In genomic region chr3:31732548-31732947, GRCh38 we compare ENCODE assay signal across 18 cellular contexts.
A peak's percentile ranks its signal among the peaks of the same experiment; 100 is the strongest.
DNase-seq lines count a peak whose midpoint lies in the region; ATAC-seq and TF ChIP-seq lines count a peak whose summit lies in the region.
"Had no signal": no experiment of that assay in that cellular context is flagged by ENCODE, and none has a peak within 500 bp of the region (broad histone marks: within the 10 kb centered on the region; RNA-seq: fewer than 3 reads in every experiment).

No MANE protein-coding gene starts in this region.

- H3K36me3 Mint-ChIP-seq in stimulated activated memory B cell treated with anti-CD40 and anti-IgM and Interleukin-4, amounts not matched to agents 10 μg/mL and 1 μg/mL and 100 μg/mL, for 72 hours = peaks cover 55% of the 10 kb centered on the region
- no peaks in the 10 kb centered on the region for H3K36me3 Mint-ChIP-seq in glutamatergic neuron (ENCODE audit: unreplicated experiment)
- H3K36me3 Mint-ChIP-seq: CD4-positive, alpha-beta memory T cell had no signal

- H3K9me3 Mint-ChIP-seq in stimulated activated memory B cell treated with anti-CD40 and anti-IgM and Interleukin-4, amounts not matched to agents 10 μg/mL and 1 μg/mL and 100 μg/mL, for 72 hours = no peaks in the 10 kb centered on the region
- H3K9me3 Mint-ChIP-seq in glutamatergic neuron (ENCODE audit: unreplicated experiment) = no peaks in the 10 kb centered on the region
- H3K9me3 Mint-ChIP-seq: activated naive CD4-positive, alpha-beta T cell treated with anti-CD3 and anti-CD28 coated beads for 36 hours; activated T-cell treated with anti-CD3 and anti-CD28 coated beads, Interleukin-2, amount 50 U/mL, for 72 hours; neural crest cell; stimulated activated naive B cell treated with anti-CD40 and anti-IgM and Interleukin-4, amounts not matched to agents 10 μg/mL and 1 μg/mL and 100 μg/mL, for 72 hours had no signal

- H3K27me3 Mint-ChIP-seq in stimulated activated memory B cell treated with anti-CD40 and anti-IgM and Interleukin-4, amounts not matched to agents 10 μg/mL and 1 μg/mL and 100 μg/mL, for 72 hours = no peaks in the 10 kb centered on the region
- peaks cover 2% of the 10 kb centered on the region for H3K27me3 Mint-ChIP-seq in glutamatergic neuron (ENCODE audit: unreplicated experiment)
- H3K27me3 Mint-ChIP-seq: progenitor cell of endocrine pancreas; stimulated activated naive B cell treated with anti-CD40 and anti-IgM and Interleukin-4, amounts not matched to agents 10 μg/mL and 1 μg/mL and 100 μg/mL, for 72 hours had no signal

- TF ChIP-seq CTCF in glutamatergic neuron (IDR thresholded peaks at IDR 0.05; ENCODE audit: partially characterized antibody, unreplicated experiment) = no peak

- DNase-seq in NCI-H510A treated with DMSO at 0.1 percent for 48 hours (lab: John Stamatoyannopoulos, UW) (peak; percentile 1), NCI-H510A (lab: John Stamatoyannopoulos, UW) (no peak), NCI-H2107 treated with DMSO at 0.1 percent for 48 hours (lab: John Stamatoyannopoulos, UW; ENCODE audit: unreplicated experiment) (peak; percentile 22), cerebellum (ENCODE audit: low spot score) (peak; percentile 84), glutamatergic neuron (no peak), DMS153 treated with DMSO at 0.1 percent for 48 hours (lab: John Stamatoyannopoulos, UW; ENCODE audit: unreplicated experiment) (no peak)
- DNase-seq: activated CD4-positive, alpha-beta T cell treated with anti-CD3 and anti-CD28 coated beads for 1 hour; activated naive CD4-positive, alpha-beta T cell treated with anti-CD3 and anti-CD28 coated beads for 36 hours; activated T-cell treated with anti-CD3 and anti-CD28 coated beads, Interleukin-2, amount 50 U/mL, for 72 hours; CD4-positive, alpha-beta memory T cell; DMS153; NCI-H524 treated with DMSO at 0.1 percent for 48 hours; stimulated activated CD4-positive, alpha-beta T cell treated with anti-CD3 and anti-CD28 coated beads, Interleukin-1b, Interleukin-23, amount 100 ng/mL, for 48 hours; stimulated activated naive B cell treated with anti-CD40 and anti-IgM and Interleukin-4, amounts not matched to agents 10 μg/mL and 1 μg/mL and 100 μg/mL, for 72 hours had no signal

- H3K4me3 Mint-ChIP-seq in stimulated activated memory B cell treated with anti-CD40 and anti-IgM and Interleukin-4, amounts not matched to agents 10 μg/mL and 1 μg/mL and 100 μg/mL, for 72 hours = no peak overlapping the region
- H3K4me3 Mint-ChIP-seq in glutamatergic neuron (ENCODE audit: unreplicated experiment) = no peak overlapping the region
- H3K4me3 Mint-ChIP-seq: activated naive CD4-positive, alpha-beta T cell treated with anti-CD3 and anti-CD28 coated beads for 36 hours; activated T-cell treated with anti-CD3 and anti-CD28 coated beads, Interleukin-2, amount 50 U/mL, for 72 hours; CD4-positive, alpha-beta memory T cell; neural crest cell; stimulated activated naive B cell treated with anti-CD40 and anti-IgM and Interleukin-4, amounts not matched to agents 10 μg/mL and 1 μg/mL and 100 μg/mL, for 72 hours had no signal

- ATAC-seq in stimulated activated memory B cell treated with anti-CD40 and anti-IgM and Interleukin-4, amounts not matched to agents 10 μg/mL and 1 μg/mL and 100 μg/mL, for 72 hours = no peak
- no peak for ATAC-seq in HG03457 (IDR thresholded peaks at IDR 0.05; ENCODE audit: unreplicated experiment)
- ATAC-seq: activated T-cell treated with anti-CD3 and anti-CD28 coated beads, Interleukin-2, amount 50 U/mL, for 72 hours; stimulated activated naive B cell treated with anti-CD40 and anti-IgM and Interleukin-4, amounts not matched to agents 10 μg/mL and 1 μg/mL and 100 μg/mL, for 72 hours had no signal

- peaks cover 24% of the 10 kb centered on the region for H3K4me1 Mint-ChIP-seq in stimulated activated memory B cell treated with anti-CD40 and anti-IgM and Interleukin-4, amounts not matched to agents 10 μg/mL and 1 μg/mL and 100 μg/mL, for 72 hours
- no peaks in the 10 kb centered on the region for H3K4me1 Mint-ChIP-seq in glutamatergic neuron (ENCODE audit: low read depth, unreplicated experiment)
- H3K4me1 Mint-ChIP-seq: CD4-positive, alpha-beta memory T cell; neural crest cell had no signal

- H3K27ac Mint-ChIP-seq in stimulated activated memory B cell treated with anti-CD40 and anti-IgM and Interleukin-4, amounts not matched to agents 10 μg/mL and 1 μg/mL and 100 μg/mL, for 72 hours = peak overlapping the region; percentile 46
- no peak overlapping the region for H3K27ac Mint-ChIP-seq in glutamatergic neuron (ENCODE audit: unreplicated experiment)
- H3K27ac Mint-ChIP-seq: activated naive CD4-positive, alpha-beta T cell treated with anti-CD3 and anti-CD28 coated beads for 36 hours; activated T-cell treated with anti-CD3 and anti-CD28 coated beads, Interleukin-2, amount 50 U/mL, for 72 hours; CD4-positive, alpha-beta memory T cell; progenitor cell of endocrine pancreas; stimulated activated naive B cell treated with anti-CD40 and anti-IgM and Interleukin-4, amounts not matched to agents 10 μg/mL and 1 μg/mL and 100 μg/mL, for 72 hours had no signal

Comparison
In these comparisons a context has a peak if more than half of its experiments do, and no peak if none do; other contexts are left out.
1. DNase-seq: peak in NCI-H510A treated with DMSO at 0.1 percent for 48 hours (single experiment), NCI-H2107 treated with DMSO at 0.1 percent for 48 hours (single experiment) and cerebellum (single experiment); none in NCI-H510A (single experiment), glutamatergic neuron (single experiment) and DMS153 treated with DMSO at 0.1 percent for 48 hours (single experiment).